8 cellular contexts compared by ENCODE assay signal in the genomic region with DNA sequence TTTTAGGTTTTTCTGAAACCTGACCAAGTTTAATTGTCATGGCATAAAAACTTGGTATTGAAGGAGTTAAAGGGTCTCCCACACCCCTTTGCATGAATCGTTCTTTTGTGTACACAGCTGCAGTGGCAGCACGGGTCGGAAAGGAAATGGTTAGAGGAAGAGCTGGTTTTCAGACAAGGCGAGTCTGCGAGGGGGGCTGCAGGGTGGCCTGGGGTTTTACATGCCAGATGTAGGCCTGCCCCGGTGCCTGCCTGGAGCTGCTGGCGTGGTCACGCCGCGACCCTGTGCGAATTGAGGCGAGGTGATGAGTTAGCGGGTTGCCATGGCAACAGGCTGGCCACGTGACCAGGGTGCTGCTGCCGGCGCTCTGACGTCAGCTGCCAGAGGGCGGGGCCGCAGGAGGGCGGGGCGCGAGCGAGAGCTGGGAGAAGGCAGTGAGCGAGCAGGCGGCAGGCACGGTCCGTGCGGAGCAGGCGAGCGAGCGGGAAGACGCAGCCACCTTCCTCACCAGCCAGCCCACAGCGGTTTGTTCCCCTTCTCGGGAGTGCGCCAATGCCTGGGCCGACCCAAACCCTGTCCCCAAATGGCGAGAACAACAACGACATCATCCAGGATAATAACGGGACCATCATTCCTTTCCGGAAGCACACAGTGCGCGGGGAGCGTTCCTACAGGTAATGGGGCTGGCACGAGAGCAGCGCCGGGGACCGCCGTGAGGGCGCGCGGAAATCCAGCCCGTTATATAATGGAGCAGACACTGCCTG. TPM values are rescaled to one million over a fixed set of nuclear protein-coding genes. Genes with fewer than 3 reads are reported as not detected.
A peak's percentile ranks its signal among the peaks of the same experiment; 100 is the strongest.
DNase-seq lines count a peak whose midpoint lies in the region; TF ChIP-seq lines count a peak whose summit lies in the region.

Gene MAPRE2 (plus strand): TSS at position 426 of the 764 bp plus-strand sequence. CDS start 127 bp downstream, at position 553.

- H3K4me1 Mint-ChIP-seq in neural crest cell, result peaks cover 49% of the 10 kb centered on the region

- DNase-seq in HAP-1 (ENCODE audit: low spot score in 2 of 2) (peak; percentile 90 to 99), MM.1S (peak; percentile 97), SIG-M5 (lab: John Stamatoyannopoulos, UW) (peak; percentile 58), activated gamma-delta T cell treated with Interleukin-2 at 50 U/mL for 16 hours (peak; percentile 99), fibroblast of villous mesenchyme (ENCODE audit: low read depth) (peak; percentile 98), neural crest cell (ENCODE audit: low read depth, low spot score) (peak; percentile 99)

- H3K9me3 ChIP-seq in ES-I3 (ENCODE audit: control insufficient read depth, insufficient read depth, low read length) (no peaks in the 10 kb centered on the region), HAP-1 (no peaks in the 10 kb centered on the region), MM.1S (replicated peaks; ENCODE audit: insufficient read depth, low read length) (no peaks in the 10 kb centered on the region), stomach smooth muscle (ENCODE audit: control insufficient read depth in 2 of 2, low read length in 2 of 2) (no peaks in the 10 kb centered on the region)

- no peaks in the 10 kb centered on the region for H3K9me2 ChIP-seq in MM.1S (replicated peaks; ENCODE audit: insufficient read depth, low read length)

- H4K20me1 ChIP-seq in MM.1S (ENCODE audit: insufficient read depth, low read length), result no peaks in the 10 kb centered on the region

- H3K27me3 Mint-ChIP-seq in neural crest cell (ENCODE audit: low read depth), result no peaks in the 10 kb centered on the region

- H3K27ac ChIP-seq in MM.1S (ENCODE audit: low read length) (peak within 1 kb of the TSS; percentile 76), stomach smooth muscle (ENCODE audit: low read length) (peak within 1 kb of the TSS; percentile 72)

- H3F3A ChIP-seq in MM.1S (ENCODE audit: insufficient read depth, low read length), result peaks cover 18% of the 10 kb centered on the region

- TF ChIP-seq CTCF in MM.1S (IDR thresholded peaks at IDR 0.05; ENCODE audit: low read length) (no peak), fibroblast of villous mesenchyme (IDR thresholded peaks at IDR 0.05; ENCODE audit: insufficient read depth, low read depth, low read length) (no peak), neural crest cell (conservative IDR thresholded peaks at IDR 0.05) (no peak)

- H3K36me3 ChIP-seq in ES-I3 (ENCODE audit: insufficient read depth, low read length) (no peaks in the 10 kb centered on the region), HAP-1 (replicated peaks) (no peaks in the 10 kb centered on the region), MM.1S (replicated peaks; ENCODE audit: insufficient read depth, low read length) (no peaks in the 10 kb centered on the region), stomach smooth muscle (ENCODE audit: control insufficient read depth in 2 of 2, insufficient read depth in 2 of 2, low read length in 2 of 2) (no peaks in the 10 kb centered on the region)

- H3K36me3 Mint-ChIP-seq in neural crest cell (ENCODE audit: low read depth), result no peaks in the 10 kb centered on the region

- H2AFZ ChIP-seq in MM.1S (ENCODE audit: low read length), result peak within 1 kb of the TSS; percentile 91

- H3K4me3 ChIP-seq in HAP-1 (peak within 1 kb of the TSS; percentile 75), MM.1S (ENCODE audit: low read length) (peak within 1 kb of the TSS; percentile 95), fibroblast of villous mesenchyme (ENCODE audit: low read depth, low read length) (peak within 1 kb of the TSS; percentile 89), stomach smooth muscle (ENCODE audit: low read length in 2 of 2) (peak within 1 kb of the TSS; percentile 94 to 99)

- peaks cover 32% of the 10 kb centered on the region for H3K79me2 ChIP-seq in MM.1S (ENCODE audit: low read length)

- H3K27me3 ChIP-seq in HAP-1 (ENCODE audit: low read depth) (no peaks in the 10 kb centered on the region), MM.1S (replicated peaks; ENCODE audit: insufficient read depth, low read length) (no peaks in the 10 kb centered on the region), stomach smooth muscle (ENCODE audit: control insufficient read depth in 1 of 2, insufficient read depth in 2 of 2, low read length in 2 of 2) (no peaks in the 10 kb centered on the region)

- in situ Hi-C loops in HAP-1 (cut with MboI; ENCODE audit: low sequenced_read_pairs), result no loop called here

- H3K9me3 Mint-ChIP-seq in neural crest cell, result peaks cover 3% of the 10 kb centered on the region

- H3K4me3 Mint-ChIP-seq in neural crest cell, result peak within 1 kb of the TSS; percentile 89

- H3K4me1 ChIP-seq in ES-I3 (ENCODE audit: insufficient read depth, low read length), result peaks cover 23% of the 10 kb centered on the region
- peaks cover 23% of the 10 kb centered on the region for H3K4me1 ChIP-seq in HAP-1
- peaks cover 17% of the 10 kb centered on the region for H3K4me1 ChIP-seq in MM.1S (ENCODE audit: low read length)
- peaks cover 17% of the 10 kb centered on the region for H3K4me1 ChIP-seq in stomach smooth muscle (ENCODE audit: control insufficient read depth, insufficient read depth, low read length)

- peak within 1 kb of the TSS; percentile 83 for H3K4me2 ChIP-seq in MM.1S (ENCODE audit: low read depth, low read length)

- peak within 1 kb of the TSS; percentile 98 for H3K27ac Mint-ChIP-seq in neural crest cell (ENCODE audit: unreplicated experiment)

- peak within 1 kb of the TSS; percentile 84 for H3K9ac ChIP-seq in ES-I3 (ENCODE audit: low read depth, low read length)
- peak within 1 kb of the TSS; percentile 88 for H3K9ac ChIP-seq in MM.1S (ENCODE audit: low read length)
- peak within 1 kb of the TSS; percentile 80 to 84 for H3K9ac ChIP-seq in stomach smooth muscle (ENCODE audit: low read length in 2 of 2)

RNA-seq across cellular contexts. Expression of gene MAPRE2, which starts in this region (rescaled TPM):
- total RNA-seq in fibroblast of villous mesenchyme, result 18.6 and 19.0 TPM in 2 replicates
- 35.5 and 38.1 TPM in 2 replicates for total RNA-seq in neural crest cell

Comparison
In these comparisons a context has a peak if more than half of its experiments do, and no peak if none do; other contexts are left out.
1. Peak in every context shown above with its lines: DNase-seq, H3K4me3 ChIP-seq and H3K27ac ChIP-seq.